In the genomic region with DNA sequence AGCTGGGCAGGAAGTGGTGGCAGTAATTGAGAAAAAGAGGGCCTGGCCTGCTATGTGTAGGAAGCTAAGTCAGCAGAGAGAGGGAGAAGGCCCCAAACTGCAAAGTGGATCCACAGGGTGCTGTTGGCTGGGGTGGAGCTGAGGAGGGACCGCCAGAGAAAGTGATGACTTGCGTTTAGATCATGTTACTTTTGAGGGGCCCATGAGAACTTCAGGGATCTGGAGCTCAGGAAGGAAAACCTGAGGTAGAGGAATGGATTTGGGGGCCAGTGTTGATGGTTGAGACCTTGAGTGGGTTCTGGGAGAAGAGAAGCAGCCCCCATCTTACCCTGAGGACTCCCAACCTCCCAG, we compare ENCODE assay signal across 17 cellular contexts.
A peak's percentile ranks its signal among the peaks of the same experiment; 100 is the strongest.
DNase-seq lines count a peak whose midpoint lies in the region; ATAC-seq and TF ChIP-seq lines count a peak whose summit lies in the region.
"Had no signal": no experiment of that assay in that cellular context is flagged by ENCODE, and none has a peak within 500 bp of the region (broad histone marks: within the 10 kb centered on the region; RNA-seq: fewer than 3 reads in every experiment).

No MANE protein-coding gene starts in this region.

- no peak overlapping the region for H2BK120ac ChIP-seq in H9 (ENCODE audit: low read depth, low read length, poor library complexity, severe bottlenecking)

- no peak overlapping the region for H4K5ac ChIP-seq in H9 (ENCODE audit: insufficient read length, low read depth, low read length)

- H3K4me1 ChIP-seq in H9 (ENCODE audit: insufficient read depth, low read length) = no peaks in the 10 kb centered on the region; the same call in 1 of the 2 replicates
- peaks cover 0 to 28% of the 10 kb centered on the region in 2 donors for H3K4me1 ChIP-seq in right atrium auricular region
- H3K4me1 ChIP-seq: HAP-1 had no signal

- H3K14ac ChIP-seq in H9 (ENCODE audit: insufficient read depth, low read length) = no peak overlapping the region; the same call in 1 of the 2 replicates

- no peak overlapping the region for H2BK5ac ChIP-seq in H9 (ENCODE audit: insufficient read length, low read length)

- H4K91ac ChIP-seq in H9 (ENCODE audit: insufficient read length, low read depth, low read length) = no peak overlapping the region

- TF ChIP-seq CTCF in H9 (conservative IDR thresholded peaks at IDR 0.05) (no peak), VCaP (conservative IDR thresholded peaks at IDR 0.05) (no peak), right atrium auricular region (IDR thresholded peaks at IDR 0.05) (no peak), GM13976 (IDR thresholded peaks at IDR 0.05; ENCODE audit: borderline replicate concordance, control extremely low read depth, extremely low read depth, insufficient read depth, missing control alignments) (no peak)

- no peak overlapping the region for H3T11ph ChIP-seq in H9 (ENCODE audit: low read length)

- H2AK5ac ChIP-seq in H9 (ENCODE audit: insufficient read length, low read length) = no peak overlapping the region

- DNase-seq in H9 = no peak
- DNase-seq in right atrium auricular region (ENCODE audit: low spot score) = no peak
- DNase-seq in stimulated activated CD8-positive, alpha-beta memory T cell treated with anti-CD3 and anti-CD28 coated beads, Interleukin-4, amount 100 ng/mL, for 48 hours = peak; percentile 5
- no peak for DNase-seq in GM13976 (ENCODE audit: low spot score)
- no peak for DNase-seq in T-helper 17 cell
- DNase-seq: activated CD8-positive, alpha-beta T cell treated with anti-CD3 and anti-CD28 coated beads, Interleukin-2, amount 10 ng/mL, durations not matched to agents 7 days and 5 days; CD4-positive, CD25-positive, alpha-beta regulatory T cell; dermis blood vessel endothelial cell; NCI-H1436 treated with DMSO at 0.1 percent for 48 hours; NCI-H446 treated with DMSO at 0.1 percent for 48 hours; stimulated activated naive CD4-positive, alpha-beta T cell had no signal

- H3K4me3 ChIP-seq in right atrium auricular region = no peak overlapping the region
- H3K4me3 ChIP-seq: HAP-1, lung, skin epidermis had no signal

- H3K79me2 ChIP-seq in H9 (ENCODE audit: insufficient read depth, low read length) = no peaks in the 10 kb centered on the region

- H3K4me1 Mint-ChIP-seq in H9 (peaks cover 23% of the 10 kb centered on the region in 2 experiments), T-helper 17 cell (no peaks in the 10 kb centered on the region)
- H3K4me1 Mint-ChIP-seq: CD4-positive, CD25-positive, alpha-beta regulatory T cell had no signal

- no peaks in the 10 kb centered on the region for H4K20me1 ChIP-seq in H9 (ENCODE audit: control insufficient read depth, insufficient read depth, insufficient read length)

- no peaks in the 10 kb centered on the region for H3K23me2 ChIP-seq in H9 (ENCODE audit: insufficient read length, low read depth, low read length, poor library complexity, severe bottlenecking)

- H3K9ac ChIP-seq in H9 (ENCODE audit: extremely low read depth, insufficient read length, low read length) = no peak overlapping the region
- H3K9ac ChIP-seq: KMS-11 had no signal

- H3K27me3 ChIP-seq in H9 (ENCODE audit: insufficient read depth, low read length) (no peaks in the 10 kb centered on the region), right atrium auricular region (no peaks in the 10 kb centered on the region)

- H3K27ac Mint-ChIP-seq in H9 (peak overlapping the region in 2 of 3 experiments; percentile 7 to 58; a peak in 2 of 7 replicates), T-helper 17 cell (no peak overlapping the region)
- H3K27ac Mint-ChIP-seq: activated CD8-positive, alpha-beta T cell treated with anti-CD3 and anti-CD28 coated beads, Interleukin-2, amount 10 ng/mL, durations not matched to agents 7 days and 5 days; CD4-positive, CD25-positive, alpha-beta regulatory T cell had no signal

- ATAC-seq in HG02981 (IDR thresholded peaks at IDR 0.05; ENCODE audit: unreplicated experiment) (no peak), T-helper 17 cell (no peak)
- ATAC-seq: activated CD8-positive, alpha-beta T cell treated with anti-CD3 and anti-CD28 coated beads, Interleukin-2, amount 10 ng/mL, durations not matched to agents 7 days and 5 days had no signal

- H2BK15ac ChIP-seq in H9 (ENCODE audit: low read depth, low read length) = no peak overlapping the region

- H3K9me3 ChIP-seq in H9 (ENCODE audit: control insufficient read depth, low read depth, low read length) (no peaks in the 10 kb centered on the region), right atrium auricular region (no peaks in the 10 kb centered on the region), T-helper 17 cell (ENCODE audit: control insufficient read depth, low read length, poor library complexity, severe bottlenecking) (no peaks in the 10 kb centered on the region)
- H3K9me3 ChIP-seq: HAP-1 had no signal

- H3K27ac ChIP-seq in H9 (ENCODE audit: insufficient read length, low read depth, low read length) (no peak overlapping the region), VCaP (peak overlapping the region; percentile 83), right atrium auricular region (peak overlapping the region; percentile 60 to 71)
- H3K27ac ChIP-seq: KMS-11 had no signal

- H3K4me2 ChIP-seq in H9 (ENCODE audit: insufficient read depth, insufficient read length, low read length) = no peak overlapping the region
- H3K4me2 ChIP-seq: KMS-11 had no signal

- no peak overlapping the region for H2BK12ac ChIP-seq in H9 (ENCODE audit: insufficient read length, low read depth, low read length)

- H3K23ac ChIP-seq in H9 (ENCODE audit: insufficient read length, low read depth, low read length) = no peak overlapping the region

- H3K4me3 Mint-ChIP-seq in H9 (no peak overlapping the region), T-helper 17 cell (no peak overlapping the region)
- H3K4me3 Mint-ChIP-seq: activated CD8-positive, alpha-beta T cell treated with anti-CD3 and anti-CD28 coated beads, Interleukin-2, amount 10 ng/mL, durations not matched to agents 7 days and 5 days; CD4-positive, CD25-positive, alpha-beta regulatory T cell had no signal

- H3K27me3 Mint-ChIP-seq in H9 (ENCODE audit: low read depth) (peaks cover 8% of the 10 kb centered on the region), T-helper 17 cell (peaks cover 55% of the 10 kb centered on the region)
- H3K27me3 Mint-ChIP-seq: CD4-positive, CD25-positive, alpha-beta regulatory T cell had no signal

- H3K79me1 ChIP-seq in H9 (ENCODE audit: insufficient read depth, low read depth, low read length, poor library complexity, severe bottlenecking) = no peaks in the 10 kb centered on the region

- H4K8ac ChIP-seq in H9 (replicated peaks; ENCODE audit: insufficient read length, low read depth, low read length) = no peak overlapping the region

- in situ Hi-C loops in GM13976 (cut with MboI; ENCODE audit: low sequenced_read_pairs, unreplicated experiment) = no loop called here

- H2AFZ ChIP-seq in H9 (ENCODE audit: low read length) = no peak overlapping the region

- peaks cover 0 to 2% of the 10 kb centered on the region in 2 experiments; a peak in 1 of 5 replicates for H3K9me3 Mint-ChIP-seq in H9

- no peaks in the 10 kb centered on the region for H3K36me3 ChIP-seq in right atrium auricular region
- H3K36me3 ChIP-seq: HAP-1 had no signal

- H3K36me3 Mint-ChIP-seq in H9 (ENCODE audit: insufficient read depth in 1 of 3, low read depth in 3 of 3) (no peaks in the 10 kb centered on the region), T-helper 17 cell (ENCODE audit: low read depth) (no peaks in the 10 kb centered on the region)
- H3K36me3 Mint-ChIP-seq: CD4-positive, CD25-positive, alpha-beta regulatory T cell had no signal

- H3K4ac ChIP-seq in H9 (ENCODE audit: low read depth, low read length) = no peak overlapping the region

- H3K18ac ChIP-seq in H9 (ENCODE audit: insufficient read length, low read depth, low read length) = no peak overlapping the region

- H3K56ac ChIP-seq in H9 (ENCODE audit: insufficient read length, low read depth, low read length) = no peak overlapping the region

- no peak overlapping the region for H2BK20ac ChIP-seq in H9 (ENCODE audit: low read depth, low read length, poor library complexity, severe bottlenecking)

- WGBS in H9 (ENCODE audit: extremely low coverage, insufficient read length, low lambda C conversion rate) = no CpG with 5 or more reads among the region's 2 CpGs
